12 cellular contexts compared by ENCODE assay signal in the genomic region with DNA sequence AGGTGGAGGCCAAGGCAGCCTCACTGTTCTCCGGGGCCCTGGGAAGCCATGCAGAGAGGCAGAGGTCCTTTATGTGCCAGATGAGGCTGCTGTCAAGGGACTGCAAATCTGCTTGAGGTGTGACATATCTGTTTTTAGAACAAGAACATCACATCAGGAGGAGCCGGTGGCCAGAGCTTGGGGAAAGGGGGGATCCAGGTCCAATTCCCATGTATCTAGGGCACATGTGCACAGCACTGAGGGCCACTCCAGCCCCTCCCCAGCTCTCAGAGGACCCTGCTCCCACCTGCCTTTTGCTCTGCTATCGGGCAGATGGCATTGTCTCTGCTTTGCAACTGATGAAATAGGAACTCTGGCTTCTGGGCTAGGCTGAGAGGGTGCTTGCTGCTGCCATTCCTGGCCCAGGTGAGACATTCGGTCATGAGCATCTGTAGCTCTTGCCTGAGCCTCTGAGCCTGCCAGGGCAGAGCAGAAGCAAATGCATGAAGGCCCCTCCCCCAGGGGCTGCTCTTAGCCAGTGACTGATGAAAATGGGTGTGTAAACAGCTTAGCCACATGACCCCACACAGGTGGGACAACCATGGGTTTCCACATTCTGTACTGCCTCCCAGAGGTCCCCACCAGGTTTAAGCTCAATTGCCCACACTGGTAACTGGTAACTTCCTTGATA. TPM values are rescaled to one million over a fixed set of nuclear protein-coding genes. Genes with fewer than 3 reads are reported as not detected.
DNase-seq lines count a peak whose midpoint lies in the region; ATAC-seq, FAIRE-seq and TF ChIP-seq lines count a peak whose summit lies in the region.
"Not testable (repeated sequence)": the region's sequence is repeated elsewhere in the genome, so short reads cannot be mapped to it uniquely, and the experiment has no call there.
"Had no signal": no experiment of that assay in that cellular context is flagged by ENCODE, and none has a peak within 500 bp of the region (broad histone marks: within the 10 kb centered on the region; RNA-seq: fewer than 3 reads in every experiment).

No MANE protein-coding gene starts in this region.

- not testable (repeated sequence) for H3K4me2 ChIP-seq in K562 (ENCODE audit: insufficient read depth, low read length)

- H3K4me3 ChIP-seq in K562; kidney (ENCODE audit: low read length in 2 of 2); mucosa of descending colon; spleen: not testable (repeated sequence)

- H3K27me3 ChIP-seq in K562 (ENCODE audit: control insufficient read depth in 2 of 2, insufficient read depth in 2 of 2, low read length in 2 of 2); spleen (replicated peaks in 1 of 7): not testable (repeated sequence)

- not testable (repeated sequence) for TF ChIP-seq POLR2A in K562 (conservative IDR thresholded peaks at IDR 0.05); spleen (IDR thresholded peaks at IDR 0.05)

- not testable (repeated sequence) for H3K27ac Mint-ChIP-seq in WTC11

- not testable (repeated sequence) for H3K9me1 ChIP-seq in K562 (ENCODE audit: control insufficient read depth, insufficient read depth, low read length)

- not testable (repeated sequence) for FAIRE-seq in K562 (lab: Jason Lieb, UNC); kidney (lab: Jason Lieb, UNC)

- H3K36me3 Mint-ChIP-seq in WTC11: not testable (repeated sequence)

- not testable (repeated sequence) for TF ChIP-seq RAD21 in K562 (CRISPR knock-in tag; conservative IDR thresholded peaks at IDR 0.05 in 1 of 2, IDR thresholded peaks at IDR 0.05 in 1 of 2)

- H3K4me3 Mint-ChIP-seq in WTC11: not testable (repeated sequence)

- CTCF ChIA-PET in WTC11 (lab: Charles Lee); K562 (lab: Yijun Ruan, JAX; ENCODE audit: low intra/inter-chr PET ratio): not testable (repeated sequence)

- not testable (repeated sequence) for H3K9me3 ChIP-seq in K562 (replicated peaks; ENCODE audit: control insufficient read depth, insufficient read depth, low read depth, low read length); kidney (ENCODE audit: control insufficient read depth in 1 of 2, low read length in 2 of 2); mucosa of descending colon; spleen

- H3K4me1 Mint-ChIP-seq in WTC11: not testable (repeated sequence)

- DNase-seq in WTC11 (ENCODE audit: low spot score); K562 (ENCODE audit: extremely low read depth in 1 of 4, low spot score in 3 of 4); mucosa of descending colon: not testable (repeated sequence)
- DNase-seq in kidney (peak; percentile 19), spleen (peak; percentile 41)

- 53% methylated on average over 2 of the region's 4 CpGs for WGBS in K562 (ENCODE audit: insufficient coverage, low coverage, missing lambda C conversion rate)
- 81 to 100% (median 89%) methylated on average over 1 to 3 of the region's 4 CpGs for WGBS in spleen, 5 donors

- H3K36me3 ChIP-seq in K562 (ENCODE audit: control insufficient read depth, insufficient read depth, low read length); kidney (ENCODE audit: control insufficient read depth in 1 of 2, insufficient read depth in 2 of 2, low read length in 2 of 2); mucosa of descending colon (ENCODE audit: low read depth); spleen: not testable (repeated sequence)

- H3K4me1 ChIP-seq in K562 (replicated peaks in 1 of 2; ENCODE audit: control insufficient read depth in 2 of 2, insufficient read depth in 2 of 2, low read length in 2 of 2); kidney (ENCODE audit: control insufficient read depth in 1 of 2, insufficient read depth in 1 of 2, low read depth in 1 of 2, low read length in 2 of 2); mucosa of descending colon (ENCODE audit: low read depth); spleen: not testable (repeated sequence)

- not testable (repeated sequence) for H2AFZ ChIP-seq in K562 (ENCODE audit: low read depth, low read length)

- TF ChIP-seq CTCF in WTC11 (IDR thresholded peaks at IDR 0.05); K562 (IDR thresholded peaks at IDR 0.05 in 2 of 3, conservative IDR thresholded peaks at IDR 0.05 in 1 of 3; ENCODE audit: insufficient read depth in 2 of 3, low read depth in 1 of 3, low read length in 3 of 3); kidney (IDR thresholded peaks at IDR 0.05; ENCODE audit: borderline replicate concordance, extremely low read depth, insufficient read depth); mucosa of descending colon (IDR thresholded peaks at IDR 0.05); spleen (IDR thresholded peaks at IDR 0.05 in 8 of 11, conservative IDR thresholded peaks at IDR 0.05 in 3 of 11): not testable (repeated sequence)

- intact Hi-C loops in K562 (cut with micrococcal nuclease); kidney (cut with DNase I); mucosa of descending colon (cut with DNase I, micrococcal nuclease); spleen (cut with DNase I; ENCODE audit: low total_unique reads): not testable (repeated sequence)

- TF ChIP-seq EP300 in K562 (IDR thresholded peaks at IDR 0.05; ENCODE audit: low read length): not testable (repeated sequence)

- not testable (repeated sequence) for H4K20me1 ChIP-seq in K562 (replicated peaks; ENCODE audit: control insufficient read depth, insufficient read depth, low read length)

- peak; percentile 58 for ATAC-seq in GM18868 (IDR thresholded peaks at IDR 0.05; ENCODE audit: unreplicated experiment)
- ATAC-seq in HG02759 (IDR thresholded peaks at IDR 0.05; ENCODE audit: unreplicated experiment): peak; percentile 28
- ATAC-seq in WTC11: peak; percentile 79
- ATAC-seq in K562: peak; percentile 23
- ATAC-seq in mucosa of descending colon: peak; percentile 27

- H3K27ac ChIP-seq in K562 (ENCODE audit: extremely low read depth, low read depth, low read length); kidney (ENCODE audit: low read depth in 2 of 2, low read length in 2 of 2); spleen: not testable (repeated sequence)

- H3K27me3 Mint-ChIP-seq in WTC11 (ENCODE audit: low read depth): not testable (repeated sequence)

- BruUV-seq in K562 (replicated peaks; lab: Mats Ljungman, UMichigan): not testable (repeated sequence)

- H3K9me3 Mint-ChIP-seq in WTC11: not testable (repeated sequence)

- not testable (repeated sequence) for H3K9ac ChIP-seq in K562 (ENCODE audit: insufficient read depth in 1 of 2, low read depth in 2 of 2, low read length in 2 of 2); kidney (ENCODE audit: low read length in 2 of 2)

- in situ Hi-C loops in K562 (cut with MboI): loop anchor here (5.0 kb wide), 1 partner anchor 1804 kb away; no protein-coding TSS in a partner anchor

- H3K79me2 ChIP-seq in K562 (ENCODE audit: control insufficient read depth, insufficient read depth, low read length): not testable (repeated sequence)

- POLR2A ChIA-PET in WTC11 (lab: Charles Lee); K562 (lab: Yijun Ruan, JAX): not testable (repeated sequence)

RNA-seq across cellular contexts. Expression of gene SPDYE9, which starts 37.1 kb away (rescaled TPM):
- not detected in 3 replicates for total RNA-seq in WTC11 (2021)
- 0.30 TPM in 1 of 2 replicates, not detected in the other for total RNA-seq in K562 (2011; cell fraction: chromatin; rRNA removed; ENCODE audit: low replicate concordance)
- total RNA-seq in K562 (2011; cell fraction: nucleolus; rRNA removed): not detected in 2 replicates
- total RNA-seq in K562 (2011; cell fraction: nucleoplasm; rRNA removed): not detected in 2 replicates
- total RNA-seq in K562 (2014; rRNA removed): not detected in 2 replicates
- total RNA-seq in K562 (2014; rRNA removed; fragmentation: Illumina TruSeq; extraction: Trizol): not detected in 2 replicates
- total RNA-seq in K562 (2015; rRNA removed; fragmentation: Illumina TruSeq; extraction: Trizol): not detected in 2 replicates
- total RNA-seq in K562 (2021): not detected in 2 replicates
- not detected in 2 replicates for polyA plus RNA-seq in K562 (2011; rRNA removed)
- polyA plus RNA-seq in K562 (2011; cell fraction: cytosol; rRNA removed): not detected in 2 replicates
- not detected in 2 replicates for polyA plus RNA-seq in K562 (2011; cell fraction: nucleus; rRNA removed)
- 0.09 and 0.15 TPM in 2 replicates for polyA plus RNA-seq in K562 (2012)
- not detected in 2 replicates for polyA plus RNA-seq in K562 (2014; fragmentation: Illumina TruSeq; extraction: Trizol)
- under 1 TPM; 0.06 to 0.27 TPM for polyA plus RNA-seq in K562 (2014; fragmentation: Nextera tagmentation; extraction: Ambion mirVana)
- not detected in 2 replicates for polyA plus RNA-seq in K562 (2014; rRNA removed)
- polyA minus RNA-seq in K562 (2011; rRNA and poly(A)+ RNA removed): not detected in 2 replicates
- polyA minus RNA-seq in K562 (2011; cell fraction: cytosol; rRNA and poly(A)+ RNA removed): not detected in 2 replicates
- polyA minus RNA-seq in K562 (2011; cell fraction: nucleus; rRNA and poly(A)+ RNA removed): not detected in 2 replicates
- total RNA-seq in kidney: not detected
- polyA plus RNA-seq in kidney (ENCODE audit: insufficient read depth, low read depth, low replicate concordance): not detected
- total RNA-seq in mucosa of descending colon: not detected
- not detected for total RNA-seq in spleen
- polyA plus RNA-seq in spleen: not detected
- total RNA-seq: CD8-positive, alpha-beta T cell; G401; H9; PC-9; SJCRH30 had no signal

Comparison
In these comparisons a context has a peak if more than half of its experiments do, and no peak if none do; other contexts are left out.
1. ATAC-seq: peak in every context shown above with its lines; median percentile 79 in WTC11; 58 in GM18868; 28 in HG02759; 27 in mucosa of descending colon; 23 in K562.